In genomic region chr1:9588551-9589143, GRCh38 we compare ENCODE assay signal across 8 cellular contexts. TPM values are rescaled to one million over a fixed set of nuclear protein-coding genes. Genes with fewer than 3 reads are reported as not detected.
DNase-seq lines count a peak whose midpoint lies in the region; ATAC-seq and TF ChIP-seq lines count a peak whose summit lies in the region.

Gene TMEM201 (plus strand): TSS chr1:9588911. CDS start chr1:9588931, 20 bp downstream.

- H3K4me3 Mint-ChIP-seq in T-cell = peak within 1 kb of the TSS; percentile 75 to 85 (median 79)

- TF ChIP-seq POLR2A in GM10847 (IDR thresholded peaks at IDR 0.05; ENCODE audit: extremely low read depth, insufficient read length) = peak; percentile 60
- peak in 1 of 2 donors; percentile 51 for TF ChIP-seq POLR2A in adrenal gland (IDR thresholded peaks at IDR 0.05)
- peak; percentile 33 for TF ChIP-seq POLR2A in prostate gland (IDR thresholded peaks at IDR 0.05)

- no peaks in the 10 kb centered on the region for H3K36me3 ChIP-seq in adrenal gland (replicated peaks in 1 of 2)
- H3K36me3 ChIP-seq in prostate gland = no peaks in the 10 kb centered on the region
- H3K36me3 ChIP-seq in urinary bladder (ENCODE audit: insufficient read depth) = no peaks in the 10 kb centered on the region

- ATAC-seq in HG02610 (IDR thresholded peaks at IDR 0.05; ENCODE audit: unreplicated experiment) = peak; percentile 70
- ATAC-seq in T-cell (replicated peaks in 1 of 4) = peak; percentile 91 to 94 (median 92)
- peak; percentile 93 to 96 for ATAC-seq in left cardiac atrium

- TF ChIP-seq CTCF in adrenal gland (IDR thresholded peaks at IDR 0.05) (peak in 3 of 6 experiments; percentile 73 to 88 (median 84)), prostate gland (IDR thresholded peaks at IDR 0.05) (peak; percentile 85 to 94 (median 93))

- DNase-seq in NCI-H1092 (lab: John Stamatoyannopoulos, UW) (peak; percentile 95), T-cell (peak; percentile 82 to 97 (median 91)), adrenal gland (peak; percentile 91 to 97 (median 94)), left cardiac atrium (peak; percentile 96), prostate gland (ENCODE audit: low spot score) (peak; percentile 92)

- H3K4me1 ChIP-seq in adrenal gland (replicated peaks in 1 of 2) (peaks cover 15 to 24% of the 10 kb centered on the region in 2 donors), prostate gland (replicated peaks) (peaks cover 4% of the 10 kb centered on the region), urinary bladder (ENCODE audit: insufficient read depth) (no peaks in the 10 kb centered on the region)

- H3K36me3 Mint-ChIP-seq in T-cell = no peaks in the 10 kb centered on the region

- H3K9me3 ChIP-seq in adrenal gland (replicated peaks in 1 of 3) (no peaks in the 10 kb centered on the region), prostate gland (no peaks in the 10 kb centered on the region)

- CTCF ChIA-PET in T-cell (lab: Charles Lee) = interaction anchor here in 1 of 2 donors (0.6 kb wide), 1 partner anchor 13 kb away, joined by 6 read pairs; no protein-coding TSS in a partner anchor

- H3K9me3 Mint-ChIP-seq in T-cell = no peaks in the 10 kb centered on the region

- intact Hi-C loops in adrenal gland (cut with DNase I) (loop anchor here in 1 of 2 donors (10.0 kb wide), 1 partner anchor 54 kb away; the partner anchor contains the start of gene SLC25A33), left cardiac atrium (cut with DNase I) (no loop called here), prostate gland (cut with DNase I) (no loop called here)

- POLR2A ChIA-PET in T-cell (lab: Charles Lee) = no interaction called here

- H3K27ac ChIP-seq in adrenal gland = peak within 1 kb of the TSS in 3 of 5 donors; percentile 60 to 88 (median 64)
- H3K27ac ChIP-seq in prostate gland = peak within 1 kb of the TSS; percentile 45 to 57
- H3K27ac ChIP-seq in urinary bladder (ENCODE audit: low read depth) = peak within 1 kb of the TSS; percentile 46

- H3K4me3 ChIP-seq in adrenal gland (peak within 1 kb of the TSS in 2 of 4 donors; percentile 73 to 82), prostate gland (peak within 1 kb of the TSS; percentile 62 to 68), urinary bladder (ENCODE audit: low read depth, low read length) (peak within 1 kb of the TSS; percentile 94)

- H3K27me3 Mint-ChIP-seq in T-cell = no peaks in the 10 kb centered on the region

- WGBS in adrenal gland, 4 donors = 0% methylated on average over 8 to 93 of the region's 94 CpGs; no CpG with 5 or more reads in 1 of the 4 donors
- WGBS in prostate gland = under 1% methylated on average over 22 of the region's 94 CpGs
- WGBS in urinary bladder = under 1% methylated on average over 94 of the region's 94 CpGs

- H3K27ac Mint-ChIP-seq in T-cell = peak within 1 kb of the TSS; percentile 36 to 72

- no peaks in the 10 kb centered on the region for H3K27me3 ChIP-seq in adrenal gland
- no peaks in the 10 kb centered on the region for H3K27me3 ChIP-seq in prostate gland (replicated peaks; ENCODE audit: insufficient read depth)

- H3K4me1 Mint-ChIP-seq in T-cell = peaks cover 25 to 42% (median 33%) of the 10 kb centered on the region in 3 donors

RNA-seq across cellular contexts. Expression of gene TMEM201, which starts in this region (rescaled TPM):
- total RNA-seq in T-cell = 10 to 100 TPM; 11.4 to 14.6 (median 12.5) TPM
- 10 to 100 TPM in 5 of 8 donors, 1 to 10 TPM in 3; 5.2 to 12.6 (median 10.3) TPM for total RNA-seq in adrenal gland
- 10 to 100 TPM in 1 of 3 donors, 1 to 10 TPM in 2; 2.1 to 11.2 (median 6.5) TPM for polyA plus RNA-seq in adrenal gland
- 10 to 100 TPM; 18.5 to 21.2 TPM for total RNA-seq in left cardiac atrium
- total RNA-seq in prostate gland = 10 to 100 TPM in 1 of 2 donors, 1 to 10 TPM in 1; 9.6 to 27.9 TPM
- 4.4 TPM for total RNA-seq in urinary bladder
- 8.6 TPM for polyA plus RNA-seq in urinary bladder
